In genomic region chr15:75864213-75865059, GRCh38 we compare ENCODE assay signal across 1 cellular context.
TF ChIP-seq lines count a peak whose summit lies in the region.

No MANE protein-coding gene starts in this region.

TF ChIP-seq in K562, 482 proteins besides CTCF, POLR2A, EP300 and RAD21 (continued from another document and continues in another):
- no peak for TF ChIP-seq SUPT5H (IDR thresholded peaks at IDR 0.05)
- TF ChIP-seq MBD1 (CRISPR knock-in tag; IDR thresholded peaks at IDR 0.05), result no peak
- no peak for TF ChIP-seq ETS2 (tag; IDR thresholded peaks at IDR 0.05; ENCODE audit: borderline replicate concordance, poor library complexity, severe bottlenecking)
- TF ChIP-seq ARID1B (IDR thresholded peaks at IDR 0.05), result peak; percentile 70
- TF ChIP-seq PHF20 (IDR thresholded peaks at IDR 0.05; ENCODE audit: partially characterized antibody), result no peak
- TF ChIP-seq LEF1 (IDR thresholded peaks at IDR 0.05), result peak; percentile 69; the same call in 1 of the 2 replicates
- no peak for TF ChIP-seq PML (IDR thresholded peaks at IDR 0.05; ENCODE audit: low read length)
- TF ChIP-seq NCOA1 (IDR thresholded peaks at IDR 0.05; ENCODE audit: low read depth), result no peak
- TF ChIP-seq ZNF57 (CRISPR knock-in tag; IDR thresholded peaks at IDR 0.05), result no peak
- TF ChIP-seq MCM5 (IDR thresholded peaks at IDR 0.05; ENCODE audit: low read depth), result no peak
- TF ChIP-seq JUND (IDR thresholded peaks at IDR 0.05; ENCODE audit: borderline replicate concordance, low read depth, low read length), result peak; percentile 70
- TF ChIP-seq JUND (tag; IDR thresholded peaks at IDR 0.05; ENCODE audit: borderline replicate concordance, low read depth, low read length), result peak; percentile 41; the same call in 2 of the 3 replicates
- no peak for TF ChIP-seq ZNF311 (CRISPR knock-in tag; IDR thresholded peaks at IDR 0.05)
- TF ChIP-seq SNIP1 (IDR thresholded peaks at IDR 0.05; ENCODE audit: low read depth), result no peak
- peak in 1 of 2 experiments; percentile 43; a peak in 1 of 4 replicates for TF ChIP-seq FOXK2 (conservative IDR thresholded peaks at IDR 0.05 in 1 of 2, IDR thresholded peaks at IDR 0.05 in 1 of 2; ENCODE audit: low read depth in 2 of 2)
- no peak for TF ChIP-seq THRA (IDR thresholded peaks at IDR 0.05)
- no peak for TF ChIP-seq HMG20A (CRISPR knock-in tag; conservative IDR thresholded peaks at IDR 0.05)
- TF ChIP-seq NONO (IDR thresholded peaks at IDR 0.05; ENCODE audit: low read depth in 2 of 2, low read length in 1 of 2), result no peak
- no peak for TF ChIP-seq PTBP1 (IDR thresholded peaks at IDR 0.05; ENCODE audit: low read depth, low read length)
- peak; percentile 93 for TF ChIP-seq CEBPB (tag; IDR thresholded peaks at IDR 0.05)
- no peak for TF ChIP-seq ESRRB (CRISPR knock-in tag; IDR thresholded peaks at IDR 0.05; ENCODE audit: borderline replicate concordance)
- peak; percentile 60 for TF ChIP-seq DPF2 (IDR thresholded peaks at IDR 0.05)
- no peak for TF ChIP-seq MED1 (CRISPR knock-in tag; IDR thresholded peaks at IDR 0.05; ENCODE audit: borderline replicate concordance)
- no peak for TF ChIP-seq HDAC8 (tag; IDR thresholded peaks at IDR 0.05)
- no peak for TF ChIP-seq HIVEP1 (CRISPR knock-in tag; IDR thresholded peaks at IDR 0.05)
- TF ChIP-seq KHSRP (IDR thresholded peaks at IDR 0.05), result no peak
- peak; percentile 17 for TF ChIP-seq PRDM10 (IDR thresholded peaks at IDR 0.05; ENCODE audit: partially characterized antibody)
- no peak for TF ChIP-seq MEF2A (IDR thresholded peaks at IDR 0.05; ENCODE audit: control insufficient read depth, low read depth, low read length)
- no peak for TF ChIP-seq ZBTB26 (CRISPR knock-in tag; IDR thresholded peaks at IDR 0.05)
- no peak for TF ChIP-seq CBX3 (IDR thresholded peaks at IDR 0.05; ENCODE audit: borderline replicate concordance in 1 of 2, low read length in 2 of 2)
- TF ChIP-seq NUFIP1 (IDR thresholded peaks at IDR 0.05; ENCODE audit: partially characterized antibody), result no peak
- peak; percentile 67; the same call in 1 of the 2 replicates for TF ChIP-seq GTF2E2 (tag; IDR thresholded peaks at IDR 0.05)
- no peak for TF ChIP-seq TCF7 (IDR thresholded peaks at IDR 0.05; ENCODE audit: borderline replicate concordance)
- 0 out of 2 replicates have a peak, but pooled peaks have one; percentile 10 for TF ChIP-seq MECOM (CRISPR knock-in tag; IDR thresholded peaks at IDR 0.05)
- 0 out of 2 replicates have a peak, but pooled peaks have one; percentile 33 for TF ChIP-seq SMARCE1 (IDR thresholded peaks at IDR 0.05)
- TF ChIP-seq DLX4 (CRISPR knock-in tag; IDR thresholded peaks at IDR 0.05), result no peak
- TF ChIP-seq IRF9 (tag; IDR thresholded peaks at IDR 0.05), result peak; percentile 79
- TF ChIP-seq NFE2L1 (tag; IDR thresholded peaks at IDR 0.05; ENCODE audit: borderline replicate concordance, low read depth), result no peak
- TF ChIP-seq DMBX1 (CRISPR knock-in tag; IDR thresholded peaks at IDR 0.05; ENCODE audit: borderline replicate concordance), result 0 out of 2 replicates have a peak, but pooled peaks have one; percentile 39
- no peak for TF ChIP-seq ZNF785 (CRISPR knock-in tag; IDR thresholded peaks at IDR 0.05)
- peak in 1 of 2 experiments; percentile 26; a peak in 1 of 4 replicates for TF ChIP-seq KDM4B (IDR thresholded peaks at IDR 0.05; ENCODE audit: borderline replicate concordance in 2 of 2, low read depth in 1 of 2)
- TF ChIP-seq SRSF7 (optimal IDR thresholded peaks at IDR 0.05; ENCODE audit: low read depth, low read length), result no peak
- TF ChIP-seq HDGF (IDR thresholded peaks at IDR 0.05), result no peak
- TF ChIP-seq ZNF146 (CRISPR knock-in tag; IDR thresholded peaks at IDR 0.05; ENCODE audit: unreplicated experiment), result no peak
- no peak for TF ChIP-seq MBD2 (IDR thresholded peaks at IDR 0.05; ENCODE audit: borderline replicate concordance, low read depth)
- no peak for TF ChIP-seq ZBTB8A (IDR thresholded peaks at IDR 0.05; ENCODE audit: partially characterized antibody)
- no peak for TF ChIP-seq HBP1 (CRISPR knock-in tag; IDR thresholded peaks at IDR 0.05)
- TF ChIP-seq NFRKB (IDR thresholded peaks at IDR 0.05; ENCODE audit: low read depth), result no peak
- TF ChIP-seq ATF2 (CRISPR knock-in tag; IDR thresholded peaks at IDR 0.05), result no peak
- TF ChIP-seq ZNF518B (CRISPR knock-in tag; IDR thresholded peaks at IDR 0.05), result no peak
- no peak for TF ChIP-seq SETDB1 (IDR thresholded peaks at IDR 0.05; ENCODE audit: low read length)
- TF ChIP-seq SMARCC2 (IDR thresholded peaks at IDR 0.05; ENCODE audit: low read depth), result peak; percentile 54; the same call in 1 of the 2 replicates
- no peak for TF ChIP-seq KAT8 (IDR thresholded peaks at IDR 0.05; ENCODE audit: low read depth)
